In the genomic region with DNA sequence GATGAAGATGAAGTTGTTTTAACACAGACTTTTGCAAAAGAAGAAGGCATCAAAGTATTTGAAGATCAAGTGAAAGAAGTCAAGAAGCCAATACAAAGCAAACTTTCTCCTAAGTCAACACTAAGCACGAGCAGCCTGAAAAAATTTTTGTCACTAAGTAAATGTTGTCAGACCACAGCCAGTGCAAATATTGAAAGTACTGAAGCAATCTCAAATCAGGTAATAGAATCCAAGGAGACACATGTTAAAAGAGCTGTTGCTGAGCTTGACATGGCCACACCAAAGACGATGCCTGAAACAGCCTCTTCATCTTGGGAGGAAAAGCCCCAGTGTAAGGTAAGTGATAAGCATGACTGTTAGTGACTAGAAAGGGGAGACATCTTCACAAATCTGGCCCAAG, we compare ENCODE assay signal across 1 cellular context.
TF ChIP-seq lines count a peak whose summit lies in the region.

No MANE protein-coding gene starts in this region.

TF ChIP-seq in HepG2, 621 proteins besides CTCF, POLR2A, EP300 and RAD21 (continued from another document and continues in another):
- TF ChIP-seq, protein P1, sequence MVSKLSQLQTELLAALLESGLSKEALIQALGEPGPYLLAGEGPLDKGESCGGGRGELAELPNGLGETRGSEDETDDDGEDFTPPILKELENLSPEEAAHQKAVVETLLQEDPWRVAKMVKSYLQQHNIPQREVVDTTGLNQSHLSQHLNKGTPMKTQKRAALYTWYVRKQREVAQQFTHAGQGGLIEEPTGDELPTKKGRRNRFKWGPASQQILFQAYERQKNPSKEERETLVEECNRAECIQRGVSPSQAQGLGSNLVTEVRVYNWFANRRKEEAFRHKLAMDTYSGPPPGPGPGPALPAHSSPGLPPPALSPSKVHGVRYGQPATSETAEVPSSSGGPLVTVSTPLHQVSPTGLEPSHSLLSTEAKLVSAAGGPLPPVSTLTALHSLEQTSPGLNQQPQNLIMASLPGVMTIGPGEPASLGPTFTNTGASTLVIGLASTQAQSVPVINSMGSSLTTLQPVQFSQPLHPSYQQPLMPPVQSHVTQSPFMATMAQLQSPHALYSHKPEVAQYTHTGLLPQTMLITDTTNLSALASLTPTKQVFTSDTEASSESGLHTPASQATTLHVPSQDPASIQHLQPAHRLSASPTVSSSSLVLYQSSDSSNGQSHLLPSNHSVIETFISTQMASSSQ (IDR thresholded peaks at IDR 0.05; ENCODE audit: low read depth), result no peak
- TF ChIP-seq, protein P1 (CRISPR knock-in tag; IDR thresholded peaks at IDR 0.05; ENCODE audit: borderline replicate concordance), result no peak
- TF ChIP-seq ZFP82 (CRISPR knock-in tag; IDR thresholded peaks at IDR 0.05; ENCODE audit: borderline replicate concordance) (no peak), ZNF614 (CRISPR knock-in tag; IDR thresholded peaks at IDR 0.05; ENCODE audit: borderline replicate concordance) (0 out of 2 replicates have a peak, but pooled peaks have one; percentile 35), ZNF552 (CRISPR knock-in tag; IDR thresholded peaks at IDR 0.05; ENCODE audit: borderline replicate concordance) (no peak), ZNF282 (IDR thresholded peaks at IDR 0.05; ENCODE audit: partially characterized antibody) (no peak), HIVEP1 (CRISPR knock-in tag; IDR thresholded peaks at IDR 0.05) (no peak), ZNF619 (CRISPR knock-in tag; IDR thresholded peaks at IDR 0.05) (no peak), TCF12 (IDR thresholded peaks at IDR 0.05) (no peak), TCF12 (CRISPR knock-in tag; IDR thresholded peaks at IDR 0.05) (no peak), CREB1 (IDR thresholded peaks at IDR 0.05) (no peak), CREB1 (CRISPR knock-in tag; IDR thresholded peaks at IDR 0.05) (peak; percentile 27; the same call in 1 of the 2 replicates), SRF (IDR thresholded peaks at IDR 0.05; ENCODE audit: low read depth, low read length) (no peak), PRPF4 (IDR thresholded peaks at IDR 0.05; ENCODE audit: low read depth, low read length, poor library complexity, severe bottlenecking) (no peak), HOXA5 (CRISPR knock-in tag; IDR thresholded peaks at IDR 0.05) (peak; percentile 57; the same call in 1 of the 2 replicates), NFIB (CRISPR knock-in tag; IDR thresholded peaks at IDR 0.05; ENCODE audit: borderline replicate concordance) (no peak), FOXK2 (IDR thresholded peaks at IDR 0.05) (no peak), ZFP41 (CRISPR knock-in tag; IDR thresholded peaks at IDR 0.05; ENCODE audit: borderline replicate concordance) (no peak), MZF1 (CRISPR knock-in tag; IDR thresholded peaks at IDR 0.05; ENCODE audit: borderline replicate concordance) (no peak), MAZ (IDR thresholded peaks at IDR 0.05; ENCODE audit: borderline replicate concordance, low read depth, low read length) (no peak), MAZ (CRISPR knock-in tag; IDR thresholded peaks at IDR 0.05; ENCODE audit: low read depth) (no peak; the same call in 1 of the 2 replicates), TBX2 (CRISPR knock-in tag; IDR thresholded peaks at IDR 0.05; ENCODE audit: borderline replicate concordance) (0 out of 2 replicates have a peak, but pooled peaks have one; percentile 35), GATAD2A (CRISPR knock-in tag; IDR thresholded peaks at IDR 0.05) (peak; percentile 97), ZBTB42 (CRISPR knock-in tag; IDR thresholded peaks at IDR 0.05) (no peak), ZNF747 (CRISPR knock-in tag; IDR thresholded peaks at IDR 0.05; ENCODE audit: borderline replicate concordance) (no peak), CBX5 (CRISPR knock-in tag; IDR thresholded peaks at IDR 0.05; ENCODE audit: borderline replicate concordance) (no peak), MYC (CRISPR knock-in tag; IDR thresholded peaks at IDR 0.05; ENCODE audit: borderline replicate concordance) (no peak), MIXL1 (CRISPR knock-in tag; IDR thresholded peaks at IDR 0.05) (peak; percentile 83; the same call in 1 of the 2 replicates), XBP1 (CRISPR knock-in tag; IDR thresholded peaks at IDR 0.05) (no peak), ZNF652 (CRISPR knock-in tag; IDR thresholded peaks at IDR 0.05; ENCODE audit: borderline replicate concordance, low read depth) (no peak; the same call in 1 of the 2 replicates), ETV5 (CRISPR knock-in tag; IDR thresholded peaks at IDR 0.05; ENCODE audit: borderline replicate concordance) (no peak), ZNF34 (CRISPR knock-in tag; IDR thresholded peaks at IDR 0.05; ENCODE audit: borderline replicate concordance) (no peak), ZFP1 (CRISPR knock-in tag; IDR thresholded peaks at IDR 0.05) (0 out of 2 replicates have a peak, but pooled peaks have one; percentile 60), ZSCAN20 (CRISPR knock-in tag; IDR thresholded peaks at IDR 0.05; ENCODE audit: borderline replicate concordance) (no peak), TARDBP (CRISPR knock-in tag; IDR thresholded peaks at IDR 0.05) (peak; percentile 70; the same call in 1 of the 2 replicates), IKZF4 (CRISPR knock-in tag; IDR thresholded peaks at IDR 0.05; ENCODE audit: borderline replicate concordance, low read depth, not compliant biosample characterization) (no peak), ZNF7 (CRISPR knock-in tag; IDR thresholded peaks at IDR 0.05) (no peak)
- TF ChIP-seq, protein P2, sequence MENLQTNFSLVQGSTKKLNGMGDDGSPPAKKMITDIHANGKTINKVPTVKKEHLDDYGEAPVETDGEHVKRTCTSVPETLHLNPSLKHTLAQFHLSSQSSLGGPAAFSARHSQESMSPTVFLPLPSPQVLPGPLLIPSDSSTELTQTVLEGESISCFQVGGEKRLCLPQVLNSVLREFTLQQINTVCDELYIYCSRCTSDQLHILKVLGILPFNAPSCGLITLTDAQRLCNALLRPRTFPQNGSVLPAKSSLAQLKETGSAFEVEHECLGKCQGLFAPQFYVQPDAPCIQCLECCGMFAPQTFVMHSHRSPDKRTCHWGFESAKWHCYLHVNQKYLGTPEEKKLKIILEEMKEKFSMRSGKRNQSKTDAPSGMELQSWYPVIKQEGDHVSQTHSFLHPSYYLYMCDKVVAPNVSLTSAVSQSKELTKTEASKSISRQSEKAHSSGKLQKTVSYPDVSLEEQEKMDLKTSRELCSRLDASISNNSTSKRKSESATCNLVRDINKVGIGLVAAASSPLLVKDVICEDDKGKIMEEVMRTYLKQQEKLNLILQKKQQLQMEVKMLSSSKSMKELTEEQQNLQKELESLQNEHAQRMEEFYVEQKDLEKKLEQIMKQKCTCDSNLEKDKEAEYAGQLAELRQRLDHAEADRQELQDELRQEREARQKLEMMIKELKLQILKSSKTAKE (CRISPR knock-in tag; IDR thresholded peaks at IDR 0.05; ENCODE audit: borderline replicate concordance), result peak; percentile 62; the same call in 1 of the 2 replicates
- TF ChIP-seq, protein P3, sequence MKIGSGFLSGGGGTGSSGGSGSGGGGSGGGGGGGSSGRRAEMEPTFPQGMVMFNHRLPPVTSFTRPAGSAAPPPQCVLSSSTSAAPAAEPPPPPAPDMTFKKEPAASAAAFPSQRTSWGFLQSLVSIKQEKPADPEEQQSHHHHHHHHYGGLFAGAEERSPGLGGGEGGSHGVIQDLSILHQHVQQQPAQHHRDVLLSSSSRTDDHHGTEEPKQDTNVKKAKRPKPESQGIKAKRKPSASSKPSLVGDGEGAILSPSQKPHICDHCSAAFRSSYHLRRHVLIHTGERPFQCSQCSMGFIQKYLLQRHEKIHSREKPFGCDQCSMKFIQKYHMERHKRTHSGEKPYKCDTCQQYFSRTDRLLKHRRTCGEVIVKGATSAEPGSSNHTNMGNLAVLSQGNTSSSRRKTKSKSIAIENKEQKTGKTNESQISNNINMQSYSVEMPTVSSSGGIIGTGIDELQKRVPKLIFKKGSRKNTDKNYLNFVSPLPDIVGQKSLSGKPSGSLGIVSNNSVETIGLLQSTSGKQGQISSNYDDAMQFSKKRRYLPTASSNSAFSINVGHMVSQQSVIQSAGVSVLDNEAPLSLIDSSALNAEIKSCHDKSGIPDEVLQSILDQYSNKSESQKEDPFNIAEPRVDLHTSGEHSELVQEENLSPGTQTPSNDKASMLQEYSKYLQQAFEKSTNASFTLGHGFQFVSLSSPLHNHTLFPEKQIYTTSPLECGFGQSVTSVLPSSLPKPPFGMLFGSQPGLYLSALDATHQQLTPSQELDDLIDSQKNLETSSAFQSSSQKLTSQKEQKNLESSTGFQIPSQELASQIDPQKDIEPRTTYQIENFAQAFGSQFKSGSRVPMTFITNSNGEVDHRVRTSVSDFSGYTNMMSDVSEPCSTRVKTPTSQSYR (CRISPR knock-in tag; IDR thresholded peaks at IDR 0.05; ENCODE audit: borderline replicate concordance), result peak; percentile 18; the same call in 1 of the 2 replicates
- TF ChIP-seq, protein P4, sequence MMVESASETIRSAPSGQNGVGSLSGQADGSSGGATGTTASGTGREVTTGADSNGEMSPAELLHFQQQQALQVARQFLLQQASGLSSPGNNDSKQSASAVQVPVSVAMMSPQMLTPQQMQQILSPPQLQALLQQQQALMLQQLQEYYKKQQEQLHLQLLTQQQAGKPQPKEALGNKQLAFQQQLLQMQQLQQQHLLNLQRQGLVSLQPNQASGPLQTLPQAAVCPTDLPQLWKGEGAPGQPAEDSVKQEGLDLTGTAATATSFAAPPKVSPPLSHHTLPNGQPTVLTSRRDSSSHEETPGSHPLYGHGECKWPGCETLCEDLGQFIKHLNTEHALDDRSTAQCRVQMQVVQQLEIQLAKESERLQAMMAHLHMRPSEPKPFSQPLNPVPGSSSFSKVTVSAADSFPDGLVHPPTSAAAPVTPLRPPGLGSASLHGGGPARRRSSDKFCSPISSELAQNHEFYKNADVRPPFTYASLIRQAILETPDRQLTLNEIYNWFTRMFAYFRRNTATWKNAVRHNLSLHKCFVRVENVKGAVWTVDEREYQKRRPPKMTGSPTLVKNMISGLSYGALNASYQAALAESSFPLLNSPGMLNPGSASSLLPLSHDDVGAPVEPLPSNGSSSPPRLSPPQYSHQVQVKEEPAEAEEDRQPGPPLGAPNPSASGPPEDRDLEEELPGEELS (CRISPR knock-in tag; IDR thresholded peaks at IDR 0.05), result peak; percentile 76
- TF ChIP-seq, protein P5, sequence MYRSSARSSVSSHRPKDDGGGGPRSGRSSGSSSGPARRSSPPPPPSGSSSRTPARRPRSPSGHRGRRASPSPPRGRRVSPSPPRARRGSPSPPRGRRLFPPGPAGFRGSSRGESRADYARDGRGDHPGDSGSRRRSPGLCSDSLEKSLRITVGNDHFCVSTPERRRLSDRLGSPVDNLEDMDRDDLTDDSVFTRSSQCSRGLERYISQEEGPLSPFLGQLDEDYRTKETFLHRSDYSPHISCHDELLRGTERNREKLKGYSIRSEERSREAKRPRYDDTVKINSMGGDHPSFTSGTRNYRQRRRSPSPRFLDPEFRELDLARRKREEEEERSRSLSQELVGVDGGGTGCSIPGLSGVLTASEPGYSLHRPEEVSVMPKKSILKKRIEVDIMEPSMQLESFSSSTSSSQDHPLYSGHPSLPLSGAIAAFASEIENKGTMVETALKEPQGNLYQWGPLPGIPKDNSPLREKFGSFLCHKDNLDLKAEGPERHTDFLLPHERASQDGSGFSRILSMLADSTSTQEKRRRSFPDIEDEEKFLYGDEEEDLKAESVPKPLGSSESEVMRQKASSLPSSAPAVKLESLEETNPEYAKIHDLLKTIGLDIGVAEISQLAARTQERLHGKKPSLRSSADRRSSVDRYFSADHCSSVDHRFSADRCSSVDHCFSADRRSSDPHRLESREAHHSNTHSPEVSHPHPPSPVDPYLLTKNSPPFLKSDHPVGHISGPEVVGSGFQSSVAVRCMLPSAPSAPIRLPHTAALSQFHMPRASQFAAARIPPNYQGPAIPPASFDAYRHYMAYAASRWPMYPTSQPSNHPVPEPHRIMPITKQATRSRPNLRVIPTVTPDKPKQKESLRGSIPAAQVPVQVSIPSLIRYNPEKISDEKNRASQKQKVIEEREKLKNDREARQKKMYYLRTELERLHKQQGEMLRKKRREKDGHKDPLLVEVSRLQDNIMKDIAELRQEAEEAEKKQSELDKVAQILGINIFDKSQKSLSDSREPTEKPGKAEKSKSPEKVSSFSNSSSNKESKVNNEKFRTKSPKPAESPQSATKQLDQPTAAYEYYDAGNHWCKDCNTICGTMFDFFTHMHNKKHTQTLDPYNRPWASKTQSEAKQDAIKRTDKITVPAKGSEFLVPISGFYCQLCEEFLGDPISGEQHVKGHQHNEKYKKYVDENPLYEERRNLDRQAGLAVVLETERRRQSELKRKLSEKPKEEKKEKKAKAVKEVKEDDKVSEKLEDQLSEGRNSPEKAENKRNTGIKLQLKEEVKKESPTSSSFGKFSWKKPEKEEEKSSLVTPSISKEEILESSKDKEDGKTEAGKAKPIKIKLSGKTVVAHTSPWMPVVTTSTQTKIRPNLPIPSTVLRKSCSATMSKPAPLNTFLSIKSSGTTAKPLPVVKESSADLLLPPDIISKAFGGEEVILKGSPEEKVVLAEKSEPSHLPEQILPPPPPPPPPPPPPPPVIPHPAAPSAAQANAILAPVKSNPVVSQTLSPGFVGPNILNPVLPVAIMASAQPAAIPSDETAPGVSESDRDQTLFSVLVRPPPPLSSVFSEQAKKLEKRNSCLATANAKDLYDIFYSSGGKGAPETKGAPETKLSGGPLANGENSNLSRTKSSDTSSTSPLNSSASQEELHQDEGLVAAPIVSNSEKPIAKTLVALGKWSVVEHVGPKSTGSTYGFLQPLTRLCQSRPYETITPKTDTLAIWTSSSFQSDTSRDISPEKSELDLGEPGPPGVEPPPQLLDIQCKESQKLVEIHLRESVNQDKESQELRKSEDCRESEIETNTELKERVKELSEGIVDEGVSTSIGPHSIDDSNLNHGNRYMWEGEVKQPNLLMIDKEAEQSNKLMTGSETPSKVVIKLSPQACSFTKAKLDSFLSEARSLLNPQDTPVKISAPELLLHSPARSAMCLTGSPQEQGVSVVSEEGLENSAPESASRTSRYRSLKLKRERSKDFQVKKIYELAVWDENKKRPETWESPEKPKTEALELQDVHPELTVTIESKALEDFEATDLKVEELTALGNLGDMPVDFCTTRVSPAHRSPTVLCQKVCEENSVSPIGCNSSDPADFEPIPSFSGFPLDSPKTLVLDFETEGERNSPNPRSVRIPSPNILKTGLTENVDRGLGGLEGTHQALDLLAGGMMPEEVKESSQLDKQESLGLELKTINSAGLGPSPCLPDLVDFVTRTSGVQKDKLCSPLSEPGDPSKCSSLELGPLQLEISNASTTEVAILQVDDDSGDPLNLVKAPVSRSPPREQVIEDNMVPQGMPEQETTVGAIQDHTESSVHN (CRISPR knock-in tag; IDR thresholded peaks at IDR 0.05), result no peak
